ENCODE assay signal across 7 cellular contexts in genomic region chr6:132534546-132534945, GRCh38. TPM values are rescaled to one million over a fixed set of nuclear protein-coding genes. Genes with fewer than 3 reads are reported as not detected.
"Had no signal": no experiment of that assay in that cellular context is flagged by ENCODE, and none has a peak within 500 bp of the region (broad histone marks: within the 10 kb centered on the region; RNA-seq: fewer than 3 reads in every experiment).

No MANE protein-coding gene starts in this region.

RNA-seq across cellular contexts. Expression of gene TAAR9, which starts 3.5 kb away (rescaled TPM):
- total RNA-seq: GM23248, GM23338, H1, H4, H7, H9, HFFc6 had no signal
- polyA plus RNA-seq: GM23248, GM23338, H1 had no signal

RNA-seq across cellular contexts. Expression of gene TAAR8, which starts 17.9 kb away (rescaled TPM):
- total RNA-seq: GM23248, GM23338, H1, H4, H7, H9, HFFc6 had no signal
- polyA plus RNA-seq: GM23248, GM23338, H1 had no signal

RNA-seq across cellular contexts. Expression of gene TAAR6, which starts 35.6 kb away (rescaled TPM):
- total RNA-seq: GM23248, GM23338, H1, H4, H7, H9, HFFc6 had no signal
- polyA plus RNA-seq: GM23248, GM23338 had no signal

RNA-seq across cellular contexts. Expression of gene TAAR5, which starts 55.0 kb away (rescaled TPM):
- total RNA-seq: GM23248, GM23338, H1, H4, H7, H9, HFFc6 had no signal
- polyA plus RNA-seq: GM23248, GM23338, H1 had no signal
